Comparison of ENCODE assay signal across 4 cellular contexts in genomic region chr14:65824978-65825299, GRCh38.
"Had no signal": no experiment of that assay in that cellular context is flagged by ENCODE, and none has a peak within 500 bp of the region (broad histone marks: within the 10 kb centered on the region; RNA-seq: fewer than 3 reads in every experiment).

No MANE protein-coding gene starts in this region.

- DNase-seq: activated B cell treated with CpG ODN at 0.5 μM for 24 hours, aorta had no signal

- H3K4me3 ChIP-seq: prostate gland, thoracic aorta had no signal

- H3K9me3 ChIP-seq: prostate gland, thoracic aorta had no signal

- H3K27ac ChIP-seq: prostate gland, thoracic aorta had no signal

- H3K4me1 ChIP-seq: prostate gland had no signal

- H3K36me3 ChIP-seq: prostate gland, thoracic aorta had no signal
